9 cellular contexts compared by ENCODE assay signal in genomic region chr5:172798422-172799215, GRCh38. TPM values are rescaled to one million over a fixed set of nuclear protein-coding genes. Genes with fewer than 3 reads are reported as not detected.
DNase-seq lines count a peak whose midpoint lies in the region; ATAC-seq, FAIRE-seq and TF ChIP-seq lines count a peak whose summit lies in the region.
"Had no signal": no experiment of that assay in that cellular context is flagged by ENCODE, and none has a peak within 500 bp of the region (broad histone marks: within the 10 kb centered on the region; RNA-seq: fewer than 3 reads in every experiment).

No MANE protein-coding gene starts in this region.

- no peak overlapping the region for H2AFZ ChIP-seq in H1 (ENCODE audit: low read length)

- no peak overlapping the region for H2BK15ac ChIP-seq in H1 (ENCODE audit: low read length)

- H2BK120ac ChIP-seq in H1 (replicated peaks; ENCODE audit: low read depth, low read length) = no peak overlapping the region

- ATAC-seq in HG03159 (IDR thresholded peaks at IDR 0.05; ENCODE audit: unreplicated experiment) = no peak

- no peak overlapping the region for H4K8ac ChIP-seq in H1 (ENCODE audit: extremely low read depth, insufficient read depth, low read length)

- no peak overlapping the region for H2BK12ac ChIP-seq in H1 (ENCODE audit: low read depth, low read length)

- H2BK5ac ChIP-seq in H1 (ENCODE audit: low read depth, low read length) = no peak overlapping the region

- TF ChIP-seq RAD21 in H1 (IDR thresholded peaks at IDR 0.05 in 1 of 2, conservative IDR thresholded peaks at IDR 0.05 in 1 of 2; ENCODE audit: low read depth in 2 of 2, low read length in 2 of 2) = no peak

- CTCF ChIA-PET in BJ (lab: Yijun Ruan, JAX) = interaction anchor here (0.7 to 4.8 kb wide), 10 partner anchors 10 to 151 kb away, joined by 3 to 19 read pairs (median 4); partner anchors contain the start of gene DUSP1
- CTCF ChIA-PET in H1 (lab: Charles Lee; ENCODE audit: partially characterized antibody) = interaction anchor here (0.7 to 1.5 kb wide), 5 partner anchors 9 to 102 kb away, joined by 3 to 6 read pairs (median 4); no protein-coding TSS in a partner anchor

- no peaks in the 10 kb centered on the region for H3K23me2 ChIP-seq in H1 (ENCODE audit: low read depth, low read length)

- POLR2A ChIA-PET in BJ (lab: Charles Lee) (interaction anchor here (1.0 to 1.2 kb wide), 3 partner anchors 21 to 99 kb away, joined by 4 to 8 read pairs (median 4); partner anchors contain the start of gene DUSP1), H1 (lab: Charles Lee; ENCODE audit: partially characterized antibody) (interaction anchor here (2.4 kb wide), 1 partner anchor 27 kb away, joined by 12 read pairs; the partner anchor contains the start of gene DUSP1)

- no peaks in the 10 kb centered on the region for H3K79me2 ChIP-seq in H1 (ENCODE audit: control insufficient read depth in 1 of 2, insufficient read depth in 2 of 2, low read length in 2 of 2)

- TF ChIP-seq EP300 in H1 (IDR thresholded peaks at IDR 0.05; ENCODE audit: borderline replicate concordance in 1 of 2, low read depth in 2 of 2, low read length in 2 of 2) (no peak), ovary (IDR thresholded peaks at IDR 0.05) (no peak)

- no peak overlapping the region for H3K9ac ChIP-seq in H1 (replicated peaks in 1 of 4; ENCODE audit: extremely low read depth in 1 of 4, low read depth in 3 of 4, low read length in 3 of 4)
- H3K9ac ChIP-seq: KMS-11 had no signal

- H3K9me3 ChIP-seq in H1 (ENCODE audit: insufficient read depth in 2 of 2, low read depth in 1 of 2, low read length in 1 of 2) = no peaks in the 10 kb centered on the region
- H3K9me3 ChIP-seq in ovary = no peaks in the 10 kb centered on the region

- DNase-seq in BJ (ENCODE audit: low read depth) = peak; percentile 91
- DNase-seq in NOMO-1 treated with DMSO at 0.1 percent for 48 hours (lab: John Stamatoyannopoulos, UW; ENCODE audit: unreplicated experiment) = peak; percentile 93
- no peak for DNase-seq in H1 (ENCODE audit: low read depth in 1 of 2, low spot score in 2 of 2)
- peak in 4 of 5 donors; percentile 50 to 81 (median 58) for DNase-seq in ovary
- DNase-seq in ACHN = no peak
- DNase-seq in RPMI8226 = no peak
- no peak for DNase-seq in NCI-H2029 (lab: John Stamatoyannopoulos, UW)

- no peak overlapping the region for H3K18ac ChIP-seq in H1 (ENCODE audit: extremely low read depth, low read length)

- H3K27ac ChIP-seq in H1 (ENCODE audit: low read depth, low read length) = no peak overlapping the region
- H3K27ac ChIP-seq in ovary = peak overlapping the region; percentile 4 to 60
- H3K27ac ChIP-seq: KMS-11 had no signal

- H3K36me3 ChIP-seq in BJ (ENCODE audit: control insufficient read depth, insufficient read depth, low read length) (no peaks in the 10 kb centered on the region), H1 (ENCODE audit: control insufficient read depth in 2 of 4, insufficient read depth in 4 of 4, low read length in 3 of 4) (no peaks in the 10 kb centered on the region), ovary (no peaks in the 10 kb centered on the region)

- H3K56ac ChIP-seq in H1 (replicated peaks; ENCODE audit: insufficient read length, low read depth, low read length) = no peak overlapping the region

- H4K20me1 ChIP-seq in H1 (replicated peaks in 1 of 2; ENCODE audit: control insufficient read depth in 1 of 2, insufficient read depth in 2 of 2, low read length in 2 of 2) = no peaks in the 10 kb centered on the region

- H4K91ac ChIP-seq in H1 (replicated peaks; ENCODE audit: insufficient read length, low read length) = no peak overlapping the region

- no peak overlapping the region for H3K23ac ChIP-seq in H1 (ENCODE audit: insufficient read length)

- TF ChIP-seq POLR2A in H1 (IDR thresholded peaks at IDR 0.05; ENCODE audit: control extremely low read depth in 1 of 2, low read depth in 2 of 2, low read length in 2 of 2) = no peak
- TF ChIP-seq POLR2A in ovary (IDR thresholded peaks at IDR 0.05) = no peak

- no peak overlapping the region for H4K5ac ChIP-seq in H1 (ENCODE audit: insufficient read length, low read depth, low read length)

- H3K27me3 ChIP-seq in BJ (ENCODE audit: control insufficient read depth, insufficient read depth, low read length) (no peaks in the 10 kb centered on the region), H1 (replicated peaks in 1 of 4; ENCODE audit: control insufficient read depth in 3 of 4, extremely low read depth in 1 of 4, insufficient read depth in 3 of 4, low read length in 3 of 4) (no peaks in the 10 kb centered on the region; a peak in 1 of 7 replicates), ovary (no peaks in the 10 kb centered on the region)

- intact Hi-C loops in ovary (cut with DNase I) = loop anchor here in 3 of 4 donors (5.0 to 10.0 kb wide), 3 partner anchors 66 to 104 kb away; no protein-coding TSS in a partner anchor

- no peak overlapping the region for H3K4me2 ChIP-seq in H1 (ENCODE audit: insufficient read depth in 1 of 2, low read depth in 2 of 2, low read length in 2 of 2)
- H3K4me2 ChIP-seq: KMS-11 had no signal

- TF ChIP-seq CTCF in BJ (IDR thresholded peaks at IDR 0.05; ENCODE audit: insufficient read depth, low read depth, low read length) (no peak), H1 (IDR thresholded peaks at IDR 0.05; ENCODE audit: control extremely low read depth in 1 of 3, insufficient read depth in 1 of 3, low read depth in 1 of 3, low read length in 3 of 3) (no peak), ovary (IDR thresholded peaks at IDR 0.05) (no peak)

- no peak for FAIRE-seq in H1 (lab: Jason Lieb, UNC)

- H3K4me1 ChIP-seq in H1 (replicated peaks in 1 of 4; ENCODE audit: control insufficient read depth in 3 of 4, insufficient read depth in 4 of 4, low read length in 3 of 4) (no peaks in the 10 kb centered on the region), ovary (ENCODE audit: insufficient read depth) (peaks cover 13% of the 10 kb centered on the region)

- 92% methylated on average over 14 of the region's 14 CpGs; no CpG with 5 or more reads in 1 of the 2 experiments for WGBS in H1 (ENCODE audit: extremely low coverage in 1 of 2, insufficient coverage in 1 of 2, insufficient read length in 1 of 2, insufficient replicate concordance in 2 of 2, low coverage in 1 of 2, low lambda C conversion rate in 2 of 2, missing lambda C conversion rate in 1 of 2), 2 experiments
- WGBS in ovary, 3 donors = 36 to 43% (median 40%) methylated on average over 14 of the region's 14 CpGs

- no peak overlapping the region for H3K14ac ChIP-seq in H1 (ENCODE audit: insufficient read length)

- H2AK5ac ChIP-seq in H1 (ENCODE audit: low read depth, low read length) = no peak overlapping the region

- no peak overlapping the region for H2BK20ac ChIP-seq in H1 (ENCODE audit: low read length)

- no peaks in the 10 kb centered on the region for H3K79me1 ChIP-seq in H1 (ENCODE audit: low read depth, low read length)

- in situ Hi-C loops in ACHN (cut with HindIII; ENCODE audit: low pct_ligation_motif_present, low pct_unique_long_range_greater_than_20kb, low sequenced_read_pairs) = no loop called here

- H3K4me3 ChIP-seq in BJ (ENCODE audit: low read depth, low read length) (no peak overlapping the region), H1 (ENCODE audit: extremely low read depth in 1 of 4, insufficient read depth in 2 of 4, low read depth in 3 of 4, low read length in 4 of 4) (no peak overlapping the region), ovary (no peak overlapping the region)

- H3K4ac ChIP-seq in H1 (replicated peaks; ENCODE audit: insufficient read length, low read depth, low read length) = no peak overlapping the region

TF ChIP-seq in H1, 55 proteins besides CTCF, POLR2A, EP300 and RAD21 (continues in another document):
- TF ChIP-seq CEBPB (IDR thresholded peaks at IDR 0.05; ENCODE audit: low read depth, low read length) = 0 out of 2 replicates have a peak, but pooled peaks have one; percentile 38
- no peak for TF ChIP-seq CBX8 (IDR thresholded peaks at IDR 0.05; ENCODE audit: borderline replicate concordance, low read depth, low read length)

RNA-seq across cellular contexts. Expression of gene DUSP1, which starts 27.6 kb away (rescaled TPM):
- polyA plus RNA-seq in BJ (2011; rRNA removed) (252 and 432 TPM in 2 replicates), H1 (2011; rRNA removed) (11.4 and 11.7 TPM in 2 replicates), ovary (100 to 1,000 TPM; 201 to 248 TPM)
- 275 and 403 TPM in 2 replicates for polyA minus RNA-seq in BJ (2011; rRNA and poly(A)+ RNA removed)
- 6.5 and 8.6 TPM in 2 replicates for total RNA-seq in H1 (2021; fragmentation: NEBNext Ultra II Directional; extraction: Animal tissue kit (Norgen Biotek cat#: 25700))
- 11.3 TPM for polyA plus RNA-seq in H1 (2011; cell fraction: cytosol; rRNA removed)
- polyA plus RNA-seq in H1 (2011; cell fraction: nucleus; rRNA removed) = 15.3 TPM
- 6.9 to 8.1 TPM (median 7.2 TPM) in 4 replicates for polyA plus RNA-seq in H1 (2012, experiment 1 of 2)
- polyA plus RNA-seq in H1 (2012, experiment 2 of 2) = 7.6 TPM
- 3.2 TPM for polyA plus RNA-seq in H1 (2013, experiment 1 of 2)
- 2.9 TPM for polyA plus RNA-seq in H1 (2013, experiment 2 of 2)
- 17.6 and 18.7 TPM in 2 replicates for polyA minus RNA-seq in H1 (2011; rRNA and poly(A)+ RNA removed)
- 10.2 TPM for polyA minus RNA-seq in H1 (2011; cell fraction: cytosol; rRNA and poly(A)+ RNA removed)
- polyA minus RNA-seq in H1 (2011; cell fraction: nucleus; rRNA and poly(A)+ RNA removed) = 47.4 TPM
- total RNA-seq in ovary = 1,000 to 10,000 TPM in 2 of 7 donors, 100 to 1,000 TPM in 5; 112 to 2,672 (median 185) TPM

RNA-seq across cellular contexts. Expression of gene ERGIC1, which starts 35.4 kb away (rescaled TPM):
- polyA plus RNA-seq in BJ (2011; rRNA removed) (173 and 216 TPM in 2 replicates), H1 (2011; rRNA removed) (106 and 119 TPM in 2 replicates), ovary (100 to 1,000 TPM in 1 of 2 donors, 10 to 100 TPM in 1; 76.4 to 147 TPM)
- 173 and 209 TPM in 2 replicates for polyA minus RNA-seq in BJ (2011; rRNA and poly(A)+ RNA removed)
- 95.3 and 96.1 TPM in 2 replicates for total RNA-seq in H1 (2021; fragmentation: NEBNext Ultra II Directional; extraction: Animal tissue kit (Norgen Biotek cat#: 25700))
- polyA plus RNA-seq in H1 (2011; cell fraction: cytosol; rRNA removed) = 98.1 TPM
- 111 TPM for polyA plus RNA-seq in H1 (2011; cell fraction: nucleus; rRNA removed)
- 66.7 to 101 TPM (median 89.0 TPM) in 4 replicates for polyA plus RNA-seq in H1 (2012, experiment 1 of 2)
- 62.7 TPM for polyA plus RNA-seq in H1 (2012, experiment 2 of 2)
- polyA plus RNA-seq in H1 (2013, experiment 1 of 2) = 77.6 TPM
- 91.5 TPM for polyA plus RNA-seq in H1 (2013, experiment 2 of 2)
- polyA minus RNA-seq in H1 (2011; rRNA and poly(A)+ RNA removed) = 164 and 223 TPM in 2 replicates
- polyA minus RNA-seq in H1 (2011; cell fraction: cytosol; rRNA and poly(A)+ RNA removed) = 56.1 TPM
- 85.4 TPM for polyA minus RNA-seq in H1 (2011; cell fraction: nucleus; rRNA and poly(A)+ RNA removed)
- total RNA-seq in ovary = 100 to 1,000 TPM in 2 of 7 donors, 10 to 100 TPM in 5; 41.7 to 132 (median 92.3) TPM

Comparison
In these comparisons a context has a peak if more than half of its experiments do, and no peak if none do; other contexts are left out.
1. DNase-seq: peak in BJ (single experiment), NOMO-1 treated with DMSO at 0.1 percent for 48 hours (single experiment) and ovary (4 of 5); none in H1 (0 of 2), ACHN (single experiment), RPMI8226 (single experiment) and NCI-H2029 (single experiment).
2. RNA of gene DUSP1, which starts 27.6 kb away (polyA plus RNA-seq): 252 to 432 TPM in BJ and 201 to 248 TPM in ovary; 2.9 to 15.3 TPM in H1; every median in the first group is over 10 times any median in the second.